In the genomic region with DNA sequence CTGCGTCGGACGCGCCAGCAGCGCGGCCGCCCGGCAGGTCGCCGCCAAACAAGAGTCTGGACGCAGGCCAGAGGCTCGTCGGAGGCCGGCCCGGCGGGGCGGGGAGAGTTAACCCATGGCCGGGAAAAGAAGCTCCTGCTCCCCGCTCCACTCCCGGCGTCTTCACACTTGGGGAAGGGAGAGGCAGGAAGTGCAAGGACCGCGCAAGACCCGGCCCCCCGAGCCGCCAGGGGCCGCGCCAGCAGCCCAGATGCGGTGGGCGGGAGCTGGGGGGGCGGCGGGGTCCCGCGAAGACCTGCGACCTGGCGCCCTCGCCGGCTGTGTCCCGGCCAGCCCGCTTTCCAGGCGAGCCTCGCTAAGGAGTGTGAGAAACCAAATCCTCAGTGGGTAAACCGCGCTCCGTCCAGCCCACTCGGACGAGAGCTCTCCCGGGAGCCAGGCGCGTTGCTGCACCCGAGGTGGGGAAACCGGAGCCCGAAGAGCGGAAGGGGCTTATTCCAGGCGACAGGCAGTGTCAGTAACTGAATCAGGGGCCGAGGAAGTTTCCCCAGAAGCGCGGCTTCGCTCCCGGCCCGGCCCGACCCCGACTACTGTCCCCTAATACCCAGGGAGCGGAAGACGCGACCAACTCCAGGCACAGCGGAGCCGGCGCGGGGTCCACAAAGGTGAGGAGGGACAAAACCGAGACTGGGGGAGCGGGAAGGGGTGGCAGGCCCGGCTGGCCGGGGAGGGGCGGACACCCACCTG, we compare ENCODE assay signal across 8 cellular contexts. TPM values are rescaled to one million over a fixed set of nuclear protein-coding genes. Genes with fewer than 3 reads are reported as not detected.
DNase-seq lines count a peak whose midpoint lies in the region; ATAC-seq and TF ChIP-seq lines count a peak whose summit lies in the region.

No MANE protein-coding gene starts in this region.

- ATAC-seq in GM18907 (IDR thresholded peaks at IDR 0.05; ENCODE audit: unreplicated experiment) = peak; percentile 25
- peak; percentile 24 to 30 for ATAC-seq in stimulated activated naive B cell treated with anti-CD40 and anti-IgM and Interleukin-4, amounts not matched to agents 10 μg/mL and 1 μg/mL and 100 μg/mL, for 72 hours (replicated peaks)
- ATAC-seq in HG03469 (IDR thresholded peaks at IDR 0.05; ENCODE audit: unreplicated experiment) = no peak

- no peak for TF ChIP-seq POLR2A in breast epithelium (IDR thresholded peaks at IDR 0.05)

- H3K9me3 ChIP-seq in AG04450 (ENCODE audit: control insufficient read depth, insufficient read depth, low read length) (peaks cover 3% of the 10 kb centered on the region), breast epithelium (no peaks in the 10 kb centered on the region)

- H3K4me1 Mint-ChIP-seq in stimulated activated naive B cell treated with anti-CD40 and anti-IgM and Interleukin-4, amounts not matched to agents 10 μg/mL and 1 μg/mL and 100 μg/mL, for 72 hours = peaks cover 18 to 27% of the 10 kb centered on the region in 2 donors

- H3K27ac Mint-ChIP-seq in stimulated activated naive B cell treated with anti-CD40 and anti-IgM and Interleukin-4, amounts not matched to agents 10 μg/mL and 1 μg/mL and 100 μg/mL, for 72 hours = peak overlapping the region; percentile 21

- no peaks in the 10 kb centered on the region for H3K27me3 ChIP-seq in AG04450 (ENCODE audit: control insufficient read depth, insufficient read depth, low read length)
- H3K27me3 ChIP-seq in breast epithelium = no peaks in the 10 kb centered on the region

- peak overlapping the region; percentile 39 for H3K27ac ChIP-seq in AG04450 (ENCODE audit: low read depth, low read length)
- peak overlapping the region in 1 of 2 donors; percentile 80 for H3K27ac ChIP-seq in breast epithelium

- no peaks in the 10 kb centered on the region for H3K36me3 ChIP-seq in breast epithelium

- peaks cover 0 to 2% of the 10 kb centered on the region in 2 donors for H3K9me3 Mint-ChIP-seq in stimulated activated naive B cell treated with anti-CD40 and anti-IgM and Interleukin-4, amounts not matched to agents 10 μg/mL and 1 μg/mL and 100 μg/mL, for 72 hours

- POLR2A ChIA-PET in AG04450 (lab: Yijun Ruan, JAX) = interaction anchor here (0.6 to 1.7 kb wide), 6 partner anchors 12 to 178 kb away, joined by 3 to 13 read pairs (median 4); no protein-coding TSS in a partner anchor

- H3K4me3 Mint-ChIP-seq in stimulated activated naive B cell treated with anti-CD40 and anti-IgM and Interleukin-4, amounts not matched to agents 10 μg/mL and 1 μg/mL and 100 μg/mL, for 72 hours = peak overlapping the region; percentile 89 to 91

- TF ChIP-seq CTCF in AG04450 (IDR thresholded peaks at IDR 0.05; ENCODE audit: low read depth, low read length) = no peak
- TF ChIP-seq CTCF in breast epithelium (IDR thresholded peaks at IDR 0.05) = no peak

- CTCF ChIA-PET in AG04450 (lab: Charles Lee) = interaction anchor here (0.6 to 2.2 kb wide), 20 partner anchors 9 to 1669 kb away, joined by 3 to 11 read pairs (median 4); no protein-coding TSS in a partner anchor

- intact Hi-C loops in breast epithelium (cut with DNase I; ENCODE audit: low total_unique reads) = no loop called here

- H3K36me3 Mint-ChIP-seq in stimulated activated naive B cell treated with anti-CD40 and anti-IgM and Interleukin-4, amounts not matched to agents 10 μg/mL and 1 μg/mL and 100 μg/mL, for 72 hours = peaks cover 2 to 4% of the 10 kb centered on the region in 2 donors

- peaks cover 31 to 43% of the 10 kb centered on the region in 2 donors for H3K27me3 Mint-ChIP-seq in stimulated activated naive B cell treated with anti-CD40 and anti-IgM and Interleukin-4, amounts not matched to agents 10 μg/mL and 1 μg/mL and 100 μg/mL, for 72 hours

- H3K4me3 ChIP-seq in AG04450 (ENCODE audit: low read depth, low read length) = peak overlapping the region; percentile 72
- peak overlapping the region; percentile 66 to 78 (median 74) for H3K4me3 ChIP-seq in breast epithelium

- peaks cover 0 to 3% of the 10 kb centered on the region in 2 donors for H3K4me1 ChIP-seq in breast epithelium

- DNase-seq in AG04450 (ENCODE audit: low read depth, low spot score) (no peak), NCI-H1105 (lab: John Stamatoyannopoulos, UW) (peak; percentile 9), breast epithelium (ENCODE audit: low spot score in 2 of 2) (no peak), islet precursor cell (peak; percentile 77), amniotic stem cell (lab: John Stamatoyannopoulos, UW) (no peak)
- no peak for DNase-seq in stimulated activated naive B cell treated with anti-CD40 and anti-IgM and Interleukin-4, amounts not matched to agents 10 μg/mL and 1 μg/mL and 100 μg/mL, for 72 hours

RNA-seq across cellular contexts. Expression of a gene that starts 0.7 kb away (rescaled TPM):
- 5.0 and 6.4 TPM in 2 replicates for polyA plus RNA-seq in AG04450 (2011; rRNA removed)
- polyA minus RNA-seq in AG04450 (2011; rRNA and poly(A)+ RNA removed) = 12.0 and 12.3 TPM in 2 replicates
- 1 to 10 TPM; 1.3 to 7.4 (median 6.2) TPM for total RNA-seq in breast epithelium

Comparison
In these comparisons a context has a peak if more than half of its experiments do, and no peak if none do; other contexts are left out.
1. DNase-seq: peak in NCI-H1105 (single experiment) and islet precursor cell (single experiment); none in AG04450 (single experiment), breast epithelium (0 of 2), stimulated activated naive B cell treated with anti-CD40 and anti-IgM and Interleukin-4, amounts not matched to agents 10 μg/mL and 1 μg/mL and 100 μg/mL, for 72 hours (single experiment) and amniotic stem cell (single experiment).